15 cellular contexts compared by ENCODE assay signal in genomic region chr13:105037064-105037463, GRCh38.
"Had no signal": no experiment of that assay in that cellular context is flagged by ENCODE, and none has a peak within 500 bp of the region (broad histone marks: within the 10 kb centered on the region; RNA-seq: fewer than 3 reads in every experiment).

No MANE protein-coding gene starts in this region.

- ATAC-seq: activated T-helper 17 cell treated with anti-CD3 and anti-CD28 coated beads, Interleukin-2, amount 50 U/mL, for 72 hours; stimulated activated naive CD8-positive, alpha-beta T cell treated with anti-CD3 and anti-CD28 coated beads, Interleukin-15, amount 100 ng/mL, for 72 hours; WTC11 had no signal

- H3K27ac Mint-ChIP-seq: activated CD4-positive, alpha-beta T cell treated with anti-CD3 and anti-CD28 coated beads, Interleukin-2, amount 10 ng/mL, durations not matched to agents 24 days and 14 days; activated naive CD4-positive, alpha-beta T cell treated with anti-CD3 and anti-CD28 coated beads for 36 hours; activated T-helper 17 cell treated with anti-CD3 and anti-CD28 coated beads, Interleukin-2, amount 50 U/mL, for 72 hours; stimulated activated naive CD8-positive, alpha-beta T cell treated with anti-CD3 and anti-CD28 coated beads, Interleukin-15, amount 100 ng/mL, for 72 hours; T-helper 1 cell treated with Interleukin-12 subunit alpha and Interleukin-12 subunit beta and Interleukin-4 antibody, amounts not matched to agents 30 μg/mL and 1 μg/mL, for 36 hours; WTC11 had no signal

- H3K36me3 ChIP-seq: esophagus muscularis mucosa, left ventricle myocardium inferior, ovary had no signal

- H3K27me3 Mint-ChIP-seq: activated CD4-positive, alpha-beta T cell treated with anti-CD3 and anti-CD28 coated beads, Interleukin-2, amount 10 ng/mL, durations not matched to agents 24 days and 14 days; activated T-helper 17 cell treated with anti-CD3 and anti-CD28 coated beads, Interleukin-2, amount 50 U/mL, for 72 hours; stimulated activated naive CD8-positive, alpha-beta T cell treated with anti-CD3 and anti-CD28 coated beads, Interleukin-15, amount 100 ng/mL, for 72 hours had no signal

- H3K9me3 Mint-ChIP-seq: activated CD4-positive, alpha-beta T cell treated with anti-CD3 and anti-CD28 coated beads, Interleukin-2, amount 10 ng/mL, durations not matched to agents 24 days and 14 days had no signal

- H3K4me1 Mint-ChIP-seq: activated CD4-positive, alpha-beta T cell treated with anti-CD3 and anti-CD28 coated beads, Interleukin-2, amount 10 ng/mL, durations not matched to agents 24 days and 14 days; activated T-helper 17 cell treated with anti-CD3 and anti-CD28 coated beads, Interleukin-2, amount 50 U/mL, for 72 hours; neural crest cell; stimulated activated naive CD8-positive, alpha-beta T cell treated with anti-CD3 and anti-CD28 coated beads, Interleukin-15, amount 100 ng/mL, for 72 hours had no signal

- H3K4me1 ChIP-seq: esophagus muscularis mucosa, left ventricle myocardium inferior, testis had no signal

- H3K9me3 ChIP-seq: esophagus muscularis mucosa, ovary, testis had no signal

- H3K27ac ChIP-seq: dorsolateral prefrontal cortex, esophagus muscularis mucosa, left ventricle myocardium inferior, ovary, testis had no signal

- DNase-seq: activated CD4-positive, alpha-beta T cell treated with anti-CD3 and anti-CD28 coated beads, Interleukin-2, amount 10 ng/mL, durations not matched to agents 24 days and 14 days; activated naive CD4-positive, alpha-beta T cell treated with anti-CD3 and anti-CD28 coated beads for 36 hours; dorsolateral prefrontal cortex; head of caudate nucleus; left ventricle myocardium inferior; mesenchymal stem cell; ovary; stimulated activated CD4-positive, alpha-beta T cell treated with anti-CD3 and anti-CD28 coated beads, Interleukin-4, amount 100 ng/mL, for 4 hours; stimulated activated naive CD8-positive, alpha-beta T cell treated with anti-CD3 and anti-CD28 coated beads, Interleukin-15, amount 100 ng/mL, for 72 hours; testis had no signal

- H3K27me3 ChIP-seq: dorsolateral prefrontal cortex, esophagus muscularis mucosa, ovary, testis had no signal

- H3K4me3 ChIP-seq: dorsolateral prefrontal cortex, esophagus muscularis mucosa, left ventricle myocardium inferior, ovary, testis had no signal

- H3K4me3 Mint-ChIP-seq: activated CD4-positive, alpha-beta T cell treated with anti-CD3 and anti-CD28 coated beads, Interleukin-2, amount 10 ng/mL, durations not matched to agents 24 days and 14 days; activated naive CD4-positive, alpha-beta T cell treated with anti-CD3 and anti-CD28 coated beads for 36 hours; activated T-helper 17 cell treated with anti-CD3 and anti-CD28 coated beads, Interleukin-2, amount 50 U/mL, for 72 hours; neural crest cell; stimulated activated naive CD8-positive, alpha-beta T cell treated with anti-CD3 and anti-CD28 coated beads, Interleukin-15, amount 100 ng/mL, for 72 hours; T-helper 1 cell treated with Interleukin-12 subunit alpha and Interleukin-12 subunit beta and Interleukin-4 antibody, amounts not matched to agents 30 μg/mL and 1 μg/mL, for 36 hours; WTC11 had no signal
